Comparison of ENCODE assay signal across 18 cellular contexts in the genomic region with DNA sequence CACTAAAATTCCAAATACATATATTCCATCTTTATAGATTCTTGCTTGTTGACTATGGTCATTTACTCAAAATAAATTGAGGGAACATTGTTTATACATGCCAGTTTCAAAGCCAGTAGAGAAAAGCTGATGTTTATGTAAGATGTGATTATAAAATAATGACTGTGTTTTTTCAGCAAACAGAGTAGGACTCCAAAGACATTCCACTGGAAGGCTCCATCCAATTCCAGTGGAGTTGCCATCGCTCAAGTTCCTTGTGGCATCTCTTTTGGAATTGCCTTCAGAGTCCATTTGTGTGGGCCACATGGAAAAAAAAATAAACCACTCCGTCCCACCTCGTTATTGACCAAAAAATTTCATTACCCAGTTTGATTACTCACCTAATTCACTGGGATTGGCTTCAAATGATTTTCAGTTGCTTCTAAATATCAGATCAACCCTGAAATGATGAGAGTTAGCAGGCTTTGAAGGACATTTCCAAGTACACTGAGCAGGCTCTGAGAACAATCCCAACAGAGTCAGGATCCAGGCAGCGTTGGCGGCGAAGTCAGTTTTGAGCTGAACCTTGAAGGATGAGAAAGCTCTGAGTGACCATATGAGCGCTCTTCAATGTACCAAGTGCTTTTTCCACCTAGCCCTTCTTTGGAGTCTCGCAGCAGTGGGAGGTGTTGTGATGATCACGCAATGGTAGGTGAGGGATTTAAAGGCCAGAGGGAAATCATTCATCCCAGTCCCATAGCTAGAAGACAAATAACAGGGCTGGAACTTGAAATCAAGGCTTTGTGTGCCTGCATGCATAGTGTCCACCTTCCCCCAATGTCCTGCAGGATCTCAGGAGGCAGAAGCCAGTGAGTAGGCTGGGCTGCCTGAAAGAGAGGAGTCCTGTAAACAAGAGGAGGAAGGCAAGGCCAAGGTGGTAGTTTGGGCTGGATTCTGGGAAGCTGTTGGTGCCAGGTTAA.
DNase-seq lines count a peak whose midpoint lies in the region; ATAC-seq, FAIRE-seq and TF ChIP-seq lines count a peak whose summit lies in the region.
"Had no signal": no experiment of that assay in that cellular context is flagged by ENCODE, and none has a peak within 500 bp of the region (broad histone marks: within the 10 kb centered on the region; RNA-seq: fewer than 3 reads in every experiment).

No MANE protein-coding gene starts in this region.

- H3K23ac ChIP-seq in H1 (ENCODE audit: insufficient read length) = no peak overlapping the region

- H2BK5ac ChIP-seq in H1 (ENCODE audit: low read depth, low read length) = peak overlapping the region; percentile 36

- no peak overlapping the region for H4K91ac ChIP-seq in H1 (replicated peaks; ENCODE audit: insufficient read length, low read length)

- 0 out of 2 replicates have a peak overlapping the region, but pooled peaks have one; percentile 0 for H2BK15ac ChIP-seq in H1 (ENCODE audit: low read length)

- no peak for TF ChIP-seq POLR2A in H1 (IDR thresholded peaks at IDR 0.05; ENCODE audit: control extremely low read depth in 1 of 2, low read depth in 2 of 2, low read length in 2 of 2)

- H3K4me2 ChIP-seq in H1 (ENCODE audit: insufficient read depth in 1 of 2, low read depth in 2 of 2, low read length in 2 of 2) = no peak overlapping the region
- H3K4me2 ChIP-seq: A549, BLaER1 had no signal

- H3K4me3 Mint-ChIP-seq in T-helper 17 cell = no peak overlapping the region
- H3K4me3 Mint-ChIP-seq: CD8-positive, alpha-beta T cell had no signal

- peaks cover 6% of the 10 kb centered on the region for H3K4me1 Mint-ChIP-seq in T-helper 17 cell

- no peak overlapping the region for H4K8ac ChIP-seq in H1 (ENCODE audit: extremely low read depth, insufficient read depth, low read length)

- H3K18ac ChIP-seq in H1 (ENCODE audit: extremely low read depth, low read length) = no peak overlapping the region

- no peaks in the 10 kb centered on the region for H3K79me2 ChIP-seq in H1 (ENCODE audit: control insufficient read depth in 1 of 2, insufficient read depth in 2 of 2, low read length in 2 of 2)

- ATAC-seq in T-helper 17 cell = no peak
- ATAC-seq in sciatic nerve = no peak
- ATAC-seq: CD8-positive, alpha-beta T cell had no signal

- peak overlapping the region; percentile 19; the same call in 1 of the 2 replicates for H2AK5ac ChIP-seq in H1 (ENCODE audit: low read depth, low read length)

- FAIRE-seq in H1 (lab: Jason Lieb, UNC) = no peak
- FAIRE-seq: A549 had no signal

- no peaks in the 10 kb centered on the region for H4K20me1 ChIP-seq in H1 (replicated peaks in 1 of 2; ENCODE audit: control insufficient read depth in 1 of 2, insufficient read depth in 2 of 2, low read length in 2 of 2)
- H4K20me1 ChIP-seq: BLaER1 had no signal

- no peak overlapping the region for H4K5ac ChIP-seq in H1 (ENCODE audit: insufficient read length, low read depth, low read length)

- H3K14ac ChIP-seq in H1 (ENCODE audit: insufficient read length) = no peak overlapping the region

- no peak overlapping the region for H3K56ac ChIP-seq in H1 (replicated peaks; ENCODE audit: insufficient read length, low read depth, low read length)

- peak overlapping the region; percentile 37 for H3K27ac Mint-ChIP-seq in T-helper 17 cell
- H3K27ac Mint-ChIP-seq: CD8-positive, alpha-beta T cell had no signal

- H3K36me3 ChIP-seq in H1 (ENCODE audit: control insufficient read depth in 2 of 4, insufficient read depth in 4 of 4, low read length in 3 of 4) = no peaks in the 10 kb centered on the region
- H3K36me3 ChIP-seq: BLaER1 had no signal

- H3K27me3 ChIP-seq in H1 (replicated peaks in 1 of 4; ENCODE audit: control insufficient read depth in 3 of 4, extremely low read depth in 1 of 4, insufficient read depth in 3 of 4, low read length in 3 of 4) = no peaks in the 10 kb centered on the region; a peak in 1 of 7 replicates
- H3K27me3 ChIP-seq: BLaER1 had no signal

- no peaks in the 10 kb centered on the region for H3K9me3 ChIP-seq in T-helper 17 cell (ENCODE audit: control insufficient read depth, low read length, poor library complexity, severe bottlenecking)
- no peaks in the 10 kb centered on the region for H3K9me3 ChIP-seq in H1 (ENCODE audit: insufficient read depth in 2 of 2, low read depth in 1 of 2, low read length in 1 of 2)
- H3K9me3 ChIP-seq: A549, BLaER1 had no signal

- no peak overlapping the region for H3K4me3 ChIP-seq in H1 (ENCODE audit: extremely low read depth in 1 of 4, insufficient read depth in 2 of 4, low read depth in 3 of 4, low read length in 4 of 4)
- H3K4me3 ChIP-seq: A549, BLaER1 had no signal

- H3K79me1 ChIP-seq in H1 (ENCODE audit: low read depth, low read length) = no peaks in the 10 kb centered on the region

- no peak overlapping the region for H3K27ac ChIP-seq in H1 (ENCODE audit: low read depth, low read length)
- H3K27ac ChIP-seq: A549, BLaER1 had no signal

- H3K4ac ChIP-seq in H1 (replicated peaks; ENCODE audit: insufficient read length, low read depth, low read length) = no peak overlapping the region

- 93% methylated on average over 9 of the region's 9 CpGs; no CpG with 5 or more reads in 1 of the 2 experiments for WGBS in H1 (ENCODE audit: extremely low coverage in 1 of 2, insufficient coverage in 1 of 2, insufficient read length in 1 of 2, insufficient replicate concordance in 2 of 2, low coverage in 1 of 2, low lambda C conversion rate in 2 of 2, missing lambda C conversion rate in 1 of 2), 2 experiments

- peaks cover under 1 to 28% (median 20%) of the 10 kb centered on the region in 4 experiments; a peak in 6 of 7 replicates for H3K4me1 ChIP-seq in H1 (replicated peaks in 1 of 4; ENCODE audit: control insufficient read depth in 3 of 4, insufficient read depth in 4 of 4, low read length in 3 of 4)
- H3K4me1 ChIP-seq: BLaER1 had no signal

- no peak overlapping the region for H3K9ac ChIP-seq in H1 (replicated peaks in 1 of 4; ENCODE audit: extremely low read depth in 1 of 4, low read depth in 3 of 4, low read length in 3 of 4)
- H3K9ac ChIP-seq: BLaER1 had no signal

- intact Hi-C loops in sciatic nerve (cut with DNase I) = no loop called here

- DNase-seq in H4 (ENCODE audit: low spot score) = peak; percentile 56
- no peak for DNase-seq in T-helper 17 cell
- DNase-seq in H1 (ENCODE audit: low read depth in 1 of 2, low spot score in 2 of 2) = no peak
- peak; percentile 40 for DNase-seq in sciatic nerve (ENCODE audit: low spot score)
- DNase-seq in activated CD4-positive, alpha-beta T cell treated with anti-CD3 and anti-CD28 coated beads, Interleukin-2, amount 50 U/mL, for 48 hours = no peak
- DNase-seq in NCI-H526 treated with DMSO at 0.1 percent for 48 hours (lab: John Stamatoyannopoulos, UW) = no peak
- no peak for DNase-seq in HCEC 1CT
- DNase-seq: Calu3, GF-D8, NCI-H1105 treated with DMSO at 0.1 percent for 48 hours, NCI-H1694, NCI-H2081 treated with DMSO at 0.1 percent for 48 hours, NCI-H774, OCI-M1, Right ventricle myocardium superior had no signal

- H3K23me2 ChIP-seq in H1 (ENCODE audit: low read depth, low read length) = no peaks in the 10 kb centered on the region

- H2BK120ac ChIP-seq in H1 (replicated peaks; ENCODE audit: low read depth, low read length) = no peak overlapping the region

- CTCF ChIA-PET in H1 (lab: Charles Lee; ENCODE audit: partially characterized antibody) = interaction anchor here (0.6 to 3.7 kb wide), 22 partner anchors 8 to 1045 kb away, joined by 3 to 29 read pairs (median 4); no protein-coding TSS in a partner anchor

- TF ChIP-seq CTCF in H1 (IDR thresholded peaks at IDR 0.05; ENCODE audit: control extremely low read depth in 1 of 3, insufficient read depth in 1 of 3, low read depth in 1 of 3, low read length in 3 of 3) = no peak

- no peak for TF ChIP-seq EP300 in H1 (IDR thresholded peaks at IDR 0.05; ENCODE audit: borderline replicate concordance in 1 of 2, low read depth in 2 of 2, low read length in 2 of 2)

- peaks cover 26% of the 10 kb centered on the region for H3K27me3 Mint-ChIP-seq in T-helper 17 cell

- 0 out of 2 replicates have a peak overlapping the region, but pooled peaks have one; percentile 6 for H2BK20ac ChIP-seq in H1 (ENCODE audit: low read length)

- no peak for TF ChIP-seq RAD21 in H1 (IDR thresholded peaks at IDR 0.05 in 1 of 2, conservative IDR thresholded peaks at IDR 0.05 in 1 of 2; ENCODE audit: low read depth in 2 of 2, low read length in 2 of 2)

- H2AFZ ChIP-seq in H1 (ENCODE audit: low read length) = no peak overlapping the region

- POLR2A ChIA-PET in H1 (lab: Charles Lee; ENCODE audit: partially characterized antibody) = interaction anchor here (0.9 to 2.0 kb wide), 2 partner anchors 9 to 13 kb away, joined by 3 to 5 read pairs; no protein-coding TSS in a partner anchor

- peak overlapping the region; percentile 31; the same call in 1 of the 2 replicates for H2BK12ac ChIP-seq in H1 (ENCODE audit: low read depth, low read length)

- H3K36me3 Mint-ChIP-seq in T-helper 17 cell (ENCODE audit: low read depth) = peaks cover 2% of the 10 kb centered on the region
- H3K36me3 Mint-ChIP-seq: CD8-positive, alpha-beta T cell had no signal

TF ChIP-seq in H1, 55 proteins besides CTCF, POLR2A, EP300 and RAD21:
- TF ChIP-seq TCF12 (IDR thresholded peaks at IDR 0.05; ENCODE audit: low read depth, low read length) = no peak
- TF ChIP-seq, protein P1, sequence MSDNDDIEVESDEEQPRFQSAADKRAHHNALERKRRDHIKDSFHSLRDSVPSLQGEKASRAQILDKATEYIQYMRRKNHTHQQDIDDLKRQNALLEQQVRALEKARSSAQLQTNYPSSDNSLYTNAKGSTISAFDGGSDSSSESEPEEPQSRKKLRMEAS (IDR thresholded peaks at IDR 0.05) = no peak
- no peak for TF ChIP-seq SP2 (IDR thresholded peaks at IDR 0.05; ENCODE audit: low read length)
- no peak for TF ChIP-seq FOSL1 (IDR thresholded peaks at IDR 0.05; ENCODE audit: insufficient read depth, low read depth, low read length)
- TF ChIP-seq, protein P2, sequence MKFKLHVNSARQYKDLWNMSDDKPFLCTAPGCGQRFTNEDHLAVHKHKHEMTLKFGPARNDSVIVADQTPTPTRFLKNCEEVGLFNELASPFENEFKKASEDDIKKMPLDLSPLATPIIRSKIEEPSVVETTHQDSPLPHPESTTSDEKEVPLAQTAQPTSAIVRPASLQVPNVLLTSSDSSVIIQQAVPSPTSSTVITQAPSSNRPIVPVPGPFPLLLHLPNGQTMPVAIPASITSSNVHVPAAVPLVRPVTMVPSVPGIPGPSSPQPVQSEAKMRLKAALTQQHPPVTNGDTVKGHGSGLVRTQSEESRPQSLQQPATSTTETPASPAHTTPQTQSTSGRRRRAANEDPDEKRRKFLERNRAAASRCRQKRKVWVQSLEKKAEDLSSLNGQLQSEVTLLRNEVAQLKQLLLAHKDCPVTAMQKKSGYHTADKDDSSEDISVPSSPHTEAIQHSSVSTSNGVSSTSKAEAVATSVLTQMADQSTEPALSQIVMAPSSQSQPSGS (IDR thresholded peaks at IDR 0.05; ENCODE audit: low read length) = no peak
- TF ChIP-seq BCL11A (IDR thresholded peaks at IDR 0.05; ENCODE audit: low read depth in 2 of 2, low read length in 2 of 2) = no peak

Comparison
In these comparisons a context has a peak if more than half of its experiments do, and no peak if none do; other contexts are left out.
1. DNase-seq: peak in H4 (single experiment) and sciatic nerve (single experiment); none in T-helper 17 cell (0 of 3), H1 (0 of 2), activated CD4-positive, alpha-beta T cell treated with anti-CD3 and anti-CD28 coated beads, Interleukin-2, amount 50 U/mL, for 48 hours (0 of 2), NCI-H526 treated with DMSO at 0.1 percent for 48 hours (single experiment) and HCEC 1CT (single experiment).